ENCODE assay signal across 8 cellular contexts in genomic region chr1:28510350-28511223, GRCh38. TPM values are rescaled to one million over a fixed set of nuclear protein-coding genes. Genes with fewer than 3 reads are reported as not detected.
DNase-seq lines count a peak whose midpoint lies in the region; ATAC-seq and TF ChIP-seq lines count a peak whose summit lies in the region.

No MANE protein-coding gene starts in this region.

- H3K9me3 Mint-ChIP-seq in CD8-positive, alpha-beta memory T cell = no peaks in the 10 kb centered on the region
- H3K9me3 Mint-ChIP-seq in activated CD4-positive, alpha-beta memory T cell treated with anti-CD3 and anti-CD28 coated beads, Interleukin-2, amount 10 ng/mL, durations not matched to agents 7 days and 5 days = no peaks in the 10 kb centered on the region

- peaks cover 4 to 86% (median 25%) of the 10 kb centered on the region in 3 donors for H3K36me3 Mint-ChIP-seq in CD8-positive, alpha-beta memory T cell
- peaks cover 89% of the 10 kb centered on the region for H3K36me3 Mint-ChIP-seq in activated CD4-positive, alpha-beta memory T cell treated with anti-CD3 and anti-CD28 coated beads, Interleukin-2, amount 10 ng/mL, durations not matched to agents 7 days and 5 days (ENCODE audit: low read depth)

- no peaks in the 10 kb centered on the region for H3K27me3 ChIP-seq in CD8-positive, alpha-beta memory T cell (ENCODE audit: insufficient read depth, low read length, poor library complexity, severe bottlenecking)
- H3K27me3 ChIP-seq in iPS DF 6.9 (ENCODE audit: control insufficient read depth, insufficient read depth, low read length) (no peaks in the 10 kb centered on the region), thyroid gland (no peaks in the 10 kb centered on the region)

- CTCF ChIA-PET in CD8-positive, alpha-beta memory T cell (lab: Charles Lee) = interaction anchor here (1.4 to 2.2 kb wide), 5 partner anchors 8 to 366 kb away, joined by 3 to 9 read pairs (median 7); no protein-coding TSS in a partner anchor
- CTCF ChIA-PET in activated CD4-positive, alpha-beta memory T cell treated with anti-CD3 and anti-CD28 coated beads, Interleukin-2, amount 10 ng/mL, durations not matched to agents 7 days and 5 days (lab: Charles Lee) = interaction anchor here (0.6 to 2.8 kb wide), 4 partner anchors 71 to 241 kb away, joined by 3 to 12 read pairs (median 4); no protein-coding TSS in a partner anchor

- in situ Hi-C loops in KBM-7 (cut with MboI; ENCODE audit: low pct_unique_long_range_greater_than_20kb, low sequenced_read_pairs) = no loop called here

- H3K27ac ChIP-seq in CD8-positive, alpha-beta memory T cell (ENCODE audit: low read depth, low read length) = peak overlapping the region; percentile 90
- peak overlapping the region; percentile 67 for H3K27ac ChIP-seq in iPS DF 6.9 (ENCODE audit: low read length)
- H3K27ac ChIP-seq in thyroid gland = peak overlapping the region; percentile 46 to 80 (median 69)

- ATAC-seq in HG03139 (IDR thresholded peaks at IDR 0.05; ENCODE audit: unreplicated experiment) (no peak), HG03521 (IDR thresholded peaks at IDR 0.05; ENCODE audit: unreplicated experiment) (no peak)

- H3K4me1 ChIP-seq in CD8-positive, alpha-beta memory T cell (ENCODE audit: insufficient read depth, low read length) = peaks cover 42% of the 10 kb centered on the region
- H3K4me1 ChIP-seq in iPS DF 6.9 (ENCODE audit: control insufficient read depth, insufficient read depth, low read length) = peaks cover 5% of the 10 kb centered on the region; the same call in 1 of the 2 replicates
- peaks cover 48 to 49% of the 10 kb centered on the region in 2 donors for H3K4me1 ChIP-seq in thyroid gland

- no CpG with 5 or more reads among the region's 8 CpGs for WGBS in iPS DF 6.9 (ENCODE audit: insufficient coverage, insufficient read length)
- 77 to 83% methylated on average over 8 of the region's 8 CpGs for WGBS in thyroid gland, 2 donors

- peak overlapping the region; percentile 55 for H3K4me3 ChIP-seq in CD8-positive, alpha-beta memory T cell (ENCODE audit: low read length)
- H3K4me3 ChIP-seq in iPS DF 6.9 (ENCODE audit: low read length) = no peak overlapping the region
- peak overlapping the region in 1 of 3 donors; percentile 2 for H3K4me3 ChIP-seq in thyroid gland (replicated peaks in 1 of 3)

- no peak for DNase-seq in CD8-positive, alpha-beta memory T cell
- peak; percentile 78 for DNase-seq in KBM-7
- DNase-seq in activated CD4-positive, alpha-beta memory T cell treated with anti-CD3 and anti-CD28 coated beads, Interleukin-2, amount 10 ng/mL, durations not matched to agents 7 days and 5 days = no peak
- no peak for DNase-seq in iPS DF 6.9 (ENCODE audit: low read depth, low spot score)
- peak in 1 of 2 donors; percentile 16 for DNase-seq in thyroid gland
- DNase-seq in COLO668 (lab: John Stamatoyannopoulos, UW; ENCODE audit: unreplicated experiment) = no peak

- H3K9me3 ChIP-seq in CD8-positive, alpha-beta memory T cell (ENCODE audit: low read length) = no peaks in the 10 kb centered on the region
- H3K9me3 ChIP-seq in iPS DF 6.9 (ENCODE audit: control insufficient read depth, insufficient read depth, low read length) = no peaks in the 10 kb centered on the region
- H3K9me3 ChIP-seq in thyroid gland = no peaks in the 10 kb centered on the region

- H3K27ac Mint-ChIP-seq in CD8-positive, alpha-beta memory T cell = peak overlapping the region; percentile 52 to 96 (median 89)
- peak overlapping the region; percentile 97 for H3K27ac Mint-ChIP-seq in activated CD4-positive, alpha-beta memory T cell treated with anti-CD3 and anti-CD28 coated beads, Interleukin-2, amount 10 ng/mL, durations not matched to agents 7 days and 5 days

- H3K4me3 Mint-ChIP-seq in CD8-positive, alpha-beta memory T cell = peak overlapping the region; percentile 81 to 99 (median 96)
- peak overlapping the region; percentile 98 for H3K4me3 Mint-ChIP-seq in activated CD4-positive, alpha-beta memory T cell treated with anti-CD3 and anti-CD28 coated beads, Interleukin-2, amount 10 ng/mL, durations not matched to agents 7 days and 5 days

- H3K27me3 Mint-ChIP-seq in CD8-positive, alpha-beta memory T cell = peaks cover 0 to 6% of the 10 kb centered on the region in 2 donors
- no peaks in the 10 kb centered on the region for H3K27me3 Mint-ChIP-seq in activated CD4-positive, alpha-beta memory T cell treated with anti-CD3 and anti-CD28 coated beads, Interleukin-2, amount 10 ng/mL, durations not matched to agents 7 days and 5 days

- POLR2A ChIA-PET in CD8-positive, alpha-beta memory T cell (lab: Charles Lee) = interaction anchor here (0.5 to 1.8 kb wide), 4 partner anchors 41 to 248 kb away, joined by 4 to 6 read pairs (median 5); no protein-coding TSS in a partner anchor
- POLR2A ChIA-PET in activated CD4-positive, alpha-beta memory T cell treated with anti-CD3 and anti-CD28 coated beads, Interleukin-2, amount 10 ng/mL, durations not matched to agents 7 days and 5 days (lab: Charles Lee) = interaction anchor here (1.0 to 14.5 kb wide), 19 partner anchors 8 to 671 kb away, joined by 3 to 264 read pairs (median 5); partner anchors contain the start of genes GMEB1, MED18, PHACTR4 and RNU11

- intact Hi-C loops in thyroid gland (cut with DNase I) = no loop called here

- no peak for TF ChIP-seq CTCF in thyroid gland (IDR thresholded peaks at IDR 0.05)

- no peak for TF ChIP-seq POLR2A in thyroid gland (IDR thresholded peaks at IDR 0.05)

- peaks cover 49 to 62% (median 60%) of the 10 kb centered on the region in 3 donors for H3K4me1 Mint-ChIP-seq in CD8-positive, alpha-beta memory T cell
- H3K4me1 Mint-ChIP-seq in activated CD4-positive, alpha-beta memory T cell treated with anti-CD3 and anti-CD28 coated beads, Interleukin-2, amount 10 ng/mL, durations not matched to agents 7 days and 5 days = peaks cover 59% of the 10 kb centered on the region

- H3K36me3 ChIP-seq in CD8-positive, alpha-beta memory T cell (ENCODE audit: insufficient read depth, low read length) = peaks cover 38% of the 10 kb centered on the region
- H3K36me3 ChIP-seq in iPS DF 6.9 (ENCODE audit: control insufficient read depth, insufficient read depth, low read length) (peaks cover 45% of the 10 kb centered on the region; the same call in 1 of the 2 replicates), thyroid gland (peaks cover 27 to 54% of the 10 kb centered on the region in 2 donors)

RNA-seq across cellular contexts. Expression of gene RCC1, which starts 4.7 kb away (rescaled TPM):
- total RNA-seq in CD8-positive, alpha-beta memory T cell = 100 to 1,000 TPM; 115 to 116 TPM
- 14.0 TPM for polyA plus RNA-seq in CD8-positive, alpha-beta memory T cell
- 10 to 100 TPM; 47.6 to 50.7 TPM for total RNA-seq in activated CD4-positive, alpha-beta memory T cell treated with anti-CD3 and anti-CD28 coated beads, Interleukin-2, amount 10 ng/mL, durations not matched to agents 7 days and 5 days
- 10 to 100 TPM in 3 of 4 donors, 1 to 10 TPM in 1; 9.4 to 22.8 (median 14.0) TPM for total RNA-seq in thyroid gland

RNA-seq across cellular contexts. Expression of gene TRNAU1AP, which starts 42.3 kb away (rescaled TPM):
- total RNA-seq in CD8-positive, alpha-beta memory T cell = 10 to 100 TPM; 46.0 to 49.6 TPM
- 26.6 TPM for polyA plus RNA-seq in CD8-positive, alpha-beta memory T cell
- 10 to 100 TPM; 56.9 to 58.9 TPM for total RNA-seq in activated CD4-positive, alpha-beta memory T cell treated with anti-CD3 and anti-CD28 coated beads, Interleukin-2, amount 10 ng/mL, durations not matched to agents 7 days and 5 days
- total RNA-seq in thyroid gland = 10 to 100 TPM; 14.8 to 26.6 (median 20.6) TPM
